ENCODE assay signal across 8 cellular contexts in genomic region chr6:27478141-27478705, GRCh38. TPM values are rescaled to one million over a fixed set of nuclear protein-coding genes. Genes with fewer than 3 reads are reported as not detected.
A peak's percentile ranks its signal among the peaks of the same experiment; 100 is the strongest.
DNase-seq lines count a peak whose midpoint lies in the region; ATAC-seq, FAIRE-seq and TF ChIP-seq lines count a peak whose summit lies in the region.

No MANE protein-coding gene starts in this region.

- in situ Hi-C loops in mammary epithelial cell (cut with MboI; ENCODE audit: low sequenced_read_pairs in 2 of 2), result no loop called here

- H3K27ac Mint-ChIP-seq in CD8-positive, alpha-beta memory T cell, result no peak overlapping the region
- no peak overlapping the region for H3K27ac Mint-ChIP-seq in memory B cell
- H3K27ac Mint-ChIP-seq in HFFc6, result no peak overlapping the region

- H3K9ac ChIP-seq in KMS-11 (peak overlapping the region; percentile 73; the same call in 1 of the 2 replicates), mammary epithelial cell (ENCODE audit: insufficient read depth, low read length) (peak overlapping the region; percentile 45)

- peaks cover 0 to under 1% of the 10 kb centered on the region in 2 donors for H3K27me3 Mint-ChIP-seq in CD8-positive, alpha-beta memory T cell
- H3K27me3 Mint-ChIP-seq in memory B cell (no peaks in the 10 kb centered on the region), HFFc6 (ENCODE audit: insufficient read depth) (peaks cover 2% of the 10 kb centered on the region)

- ATAC-seq in GM21528 (IDR thresholded peaks at IDR 0.05; ENCODE audit: low FRiP score, unreplicated experiment) (peak; percentile 18), memory B cell (ENCODE audit: low read depth) (peak; percentile 7)

- peak overlapping the region; percentile 94 for H3K4me2 ChIP-seq in KMS-11
- H3K4me2 ChIP-seq in mammary epithelial cell (ENCODE audit: insufficient read depth, low read depth, low read length), result peak overlapping the region; percentile 83

- CTCF ChIA-PET in CD8-positive, alpha-beta memory T cell (lab: Charles Lee), result interaction anchor here (1.1 to 2.3 kb wide), 4 partner anchors 24 to 424 kb away, joined by 3 to 9 read pairs (median 6); partner anchors contain the start of gene ZNF391
- CTCF ChIA-PET in mammary epithelial cell (lab: Charles Lee; ENCODE audit: low non-redundant PET), result no interaction called here

- peaks cover 0 to under 1% (median 0%) of the 10 kb centered on the region in 3 donors for H3K36me3 Mint-ChIP-seq in CD8-positive, alpha-beta memory T cell
- H3K36me3 Mint-ChIP-seq in memory B cell (no peaks in the 10 kb centered on the region), HFFc6 (ENCODE audit: low read depth) (no peaks in the 10 kb centered on the region)

- no peaks in the 10 kb centered on the region for H3K79me2 ChIP-seq in KMS-11 (ENCODE audit: insufficient read depth, low read depth)
- no peaks in the 10 kb centered on the region for H3K79me2 ChIP-seq in mammary epithelial cell (ENCODE audit: insufficient read depth, low read length)

- no peaks in the 10 kb centered on the region for H4K20me1 ChIP-seq in KMS-11 (ENCODE audit: insufficient read depth)
- no peaks in the 10 kb centered on the region for H4K20me1 ChIP-seq in mammary epithelial cell (ENCODE audit: insufficient read depth, low read length)

- H3K4me3 ChIP-seq in CD8-positive, alpha-beta memory T cell (ENCODE audit: low read length), result peak overlapping the region; percentile 77
- H3K4me3 ChIP-seq in KMS-11 (IDR thresholded peaks at IDR 0.05; ENCODE audit: insufficient read depth, low read depth, low read length) (no peak overlapping the region), mammary epithelial cell (replicated peaks in 1 of 3; ENCODE audit: insufficient read depth in 1 of 3, low read depth in 2 of 3, low read length in 3 of 3) (peak overlapping the region; percentile 62 to 79 (median 76))

- H3K9me3 Mint-ChIP-seq in CD8-positive, alpha-beta memory T cell, result no peaks in the 10 kb centered on the region
- H3K9me3 Mint-ChIP-seq in memory B cell (no peaks in the 10 kb centered on the region), HFFc6 (no peaks in the 10 kb centered on the region)

- H3K36me3 ChIP-seq in CD8-positive, alpha-beta memory T cell (ENCODE audit: insufficient read depth, low read length), result no peaks in the 10 kb centered on the region
- H3K36me3 ChIP-seq in KMS-11 (ENCODE audit: insufficient read depth) (no peaks in the 10 kb centered on the region), mammary epithelial cell (ENCODE audit: insufficient read depth, low read length) (no peaks in the 10 kb centered on the region)

- no peaks in the 10 kb centered on the region for H3K9me3 ChIP-seq in CD8-positive, alpha-beta memory T cell (ENCODE audit: low read length)
- no peaks in the 10 kb centered on the region for H3K9me3 ChIP-seq in mammary epithelial cell (replicated peaks; ENCODE audit: insufficient read depth, low read length)

- dilution Hi-C loops in mammary epithelial cell (cut with HindIII; ENCODE audit: low sequenced_read_pairs), result no loop called here

- no peak for DNase-seq in CD8-positive, alpha-beta memory T cell
- DNase-seq in mammary epithelial cell (peak; percentile 33), memory B cell (ENCODE audit: low spot score in 2 of 2) (no peak), RCC 7860 (ENCODE audit: low spot score) (no peak), HFFc6 (no peak), activated gamma-delta T cell treated with Interleukin-2 at 50 U/mL for 16 hours (no peak)

- POLR2A ChIA-PET in CD8-positive, alpha-beta memory T cell (lab: Charles Lee), result interaction anchor here (0.6 to 2.1 kb wide), 10 partner anchors 24 to 415 kb away, joined by 3 to 23 read pairs (median 8); a partner anchor contains a TSS

- peaks cover 0 to 9% (median 5%) of the 10 kb centered on the region in 3 donors for H3K4me1 Mint-ChIP-seq in CD8-positive, alpha-beta memory T cell
- H3K4me1 Mint-ChIP-seq in memory B cell (peaks cover 5% of the 10 kb centered on the region), HFFc6 (ENCODE audit: low read depth) (no peaks in the 10 kb centered on the region)

- H2AFZ ChIP-seq in KMS-11 (ENCODE audit: low read depth) (peak overlapping the region; percentile 87), mammary epithelial cell (ENCODE audit: low read depth, low read length) (peak overlapping the region; percentile 87)

- no peak for FAIRE-seq in RCC 7860 (lab: Jason Lieb, UNC)

- no peaks in the 10 kb centered on the region for H3K27me3 ChIP-seq in CD8-positive, alpha-beta memory T cell (ENCODE audit: insufficient read depth, low read length, poor library complexity, severe bottlenecking)
- H3K27me3 ChIP-seq in KMS-11 (ENCODE audit: insufficient read depth, low read depth) (no peaks in the 10 kb centered on the region), mammary epithelial cell (ENCODE audit: insufficient read depth, low read length) (no peaks in the 10 kb centered on the region)

- no TSS peak for BruUV-seq in mammary epithelial cell (replicated peaks; lab: Mats Ljungman, UMichigan)

- H3K4me1 ChIP-seq in CD8-positive, alpha-beta memory T cell (ENCODE audit: insufficient read depth, low read length), result peaks cover 17% of the 10 kb centered on the region
- peaks cover 26% of the 10 kb centered on the region for H3K4me1 ChIP-seq in KMS-11 (ENCODE audit: low read depth, poor library complexity, severe bottlenecking)
- H3K4me1 ChIP-seq in mammary epithelial cell (ENCODE audit: insufficient read depth, low read length), result peaks cover 5% of the 10 kb centered on the region

- no peak for TF ChIP-seq CTCF in KMS-11 (conservative IDR thresholded peaks at IDR 0.05; ENCODE audit: low read depth, low read length)
- TF ChIP-seq CTCF in mammary epithelial cell (conservative IDR thresholded peaks at IDR 0.05 in 1 of 2, IDR thresholded peaks at IDR 0.05 in 1 of 2; ENCODE audit: extremely low read depth in 1 of 2, insufficient read depth in 1 of 2, low read depth in 1 of 2, low read length in 2 of 2), result no peak
- TF ChIP-seq CTCF in HFFc6 (IDR thresholded peaks at IDR 0.05), result no peak

- WGBS in mammary epithelial cell (ENCODE audit: low coverage, missing lambda C conversion rate), result 17% methylated on average over 10 of the region's 12 CpGs

- intact Hi-C loops in mammary epithelial cell (cut with micrococcal nuclease), result loop anchor here (1.0 to 10.0 kb wide), 9 partner anchors 17 to 943 kb away; partner anchors contain the start of gene HMGN4

- no peak overlapping the region for H3K4me3 Mint-ChIP-seq in CD8-positive, alpha-beta memory T cell
- no peak overlapping the region for H3K4me3 Mint-ChIP-seq in memory B cell
- no peak overlapping the region for H3K4me3 Mint-ChIP-seq in HFFc6

- peak overlapping the region; percentile 98 for H3K27ac ChIP-seq in CD8-positive, alpha-beta memory T cell (ENCODE audit: low read depth, low read length)
- H3K27ac ChIP-seq in KMS-11 (peak overlapping the region; percentile 87), mammary epithelial cell (ENCODE audit: insufficient read depth, low read depth, low read length) (peak overlapping the region; percentile 90)

RNA-seq across cellular contexts. Expression of gene ZNF184, which starts 5.3 kb away (rescaled TPM):
- 10 to 100 TPM in 1 of 2 experiments, 1 to 10 TPM in 1; 9.7 to 10.0 TPM for total RNA-seq in CD8-positive, alpha-beta memory T cell
- polyA plus RNA-seq in CD8-positive, alpha-beta memory T cell, result 10.8 TPM
- total RNA-seq in mammary epithelial cell, result 1 to 10 TPM; 3.4 to 7.2 TPM
- polyA plus RNA-seq in mammary epithelial cell, result 1.7 TPM
- 3.8 TPM for polyA minus RNA-seq in mammary epithelial cell
- 1 to 10 TPM; 3.8 to 5.2 (median 4.1) TPM for total RNA-seq in HFFc6 (2021; fragmentation: NEBNext Ultra II Directional; extraction: Animal tissue kit (Norgen Biotek cat#: 25700))
